ENCODE assay signal across 9 cellular contexts in genomic region chr19:13848811-13849241, GRCh38. TPM values are rescaled to one million over a fixed set of nuclear protein-coding genes. Genes with fewer than 3 reads are reported as not detected.
DNase-seq lines count a peak whose midpoint lies in the region; ATAC-seq and TF ChIP-seq lines count a peak whose summit lies in the region.
"Had no signal": no experiment of that assay in that cellular context is flagged by ENCODE, and none has a peak within 500 bp of the region (broad histone marks: within the 10 kb centered on the region; RNA-seq: fewer than 3 reads in every experiment).

No MANE protein-coding gene starts in this region.

- H3K27me3 ChIP-seq in right cardiac atrium (ENCODE audit: control insufficient read depth, insufficient read depth), result no peaks in the 10 kb centered on the region
- H3K27me3 ChIP-seq in smooth muscle cell (ENCODE audit: low read depth), result no peaks in the 10 kb centered on the region
- H3K27me3 ChIP-seq in MG63, result no peaks in the 10 kb centered on the region

- POLR2A ChIA-PET in HEK293 (lab: Yijun Ruan, JAX), result interaction anchor here (0.6 to 1.6 kb wide), 2 partner anchors 54 to 569 kb away, joined by 4 read pairs; partner anchors contain the start of gene ZSWIM4
- POLR2A ChIA-PET in activated CD4-positive, alpha-beta memory T cell treated with anti-CD3 and anti-CD28 coated beads for 36 hours (lab: Charles Lee), result interaction anchor here (3.3 to 6.6 kb wide), 2 partner anchors 11 to 13 kb away, joined by 26 to 80 read pairs; no protein-coding TSS in a partner anchor

- peak overlapping the region; percentile 14 for H3K4me3 Mint-ChIP-seq in activated CD4-positive, alpha-beta memory T cell treated with anti-CD3 and anti-CD28 coated beads for 36 hours

- no peaks in the 10 kb centered on the region for H3K9me3 Mint-ChIP-seq in activated CD4-positive, alpha-beta memory T cell treated with anti-CD3 and anti-CD28 coated beads for 36 hours

- H3K79me2 ChIP-seq in smooth muscle cell (ENCODE audit: low read depth), result no peaks in the 10 kb centered on the region

- H2AFZ ChIP-seq in smooth muscle cell (ENCODE audit: low read depth), result no peak overlapping the region

- peaks cover 68% of the 10 kb centered on the region for H3F3A ChIP-seq in smooth muscle cell (ENCODE audit: low read depth)

- no peak for TF ChIP-seq CTCF in HEK293 (tag by site-specific recombination; IDR thresholded peaks at IDR 0.05)
- TF ChIP-seq CTCF in smooth muscle cell (IDR thresholded peaks at IDR 0.05; ENCODE audit: borderline replicate concordance, insufficient read depth, poor library complexity, severe bottlenecking), result no peak

- intact Hi-C loops in activated CD4-positive, alpha-beta memory T cell treated with anti-CD3 and anti-CD28 coated beads for 36 hours (cut with micrococcal nuclease), result loop anchor here (5.0 to 10.0 kb wide), 2 partner anchors 676 to 1057 kb away; partner anchors contain the start of genes JUNB and TECR
- intact Hi-C loops in right cardiac atrium (cut with DNase I), result no loop called here

- ATAC-seq in right cardiac atrium (no peak), HG02642 (IDR thresholded peaks at IDR 0.05; ENCODE audit: poor library complexity, unreplicated experiment) (no peak)

- H3K9ac ChIP-seq in smooth muscle cell (ENCODE audit: low read depth), result peak overlapping the region; percentile 100

- H3K4me1 ChIP-seq in HEK293 (ENCODE audit: control insufficient read depth, insufficient read depth, low read length) (peaks cover 24% of the 10 kb centered on the region), right cardiac atrium (ENCODE audit: control insufficient read depth, insufficient read depth, low read length) (peaks cover 13% of the 10 kb centered on the region), smooth muscle cell (ENCODE audit: low read depth) (peaks cover 37% of the 10 kb centered on the region)

- H3K36me3 ChIP-seq in HEK293 (ENCODE audit: control insufficient read depth in 2 of 2, insufficient read depth in 1 of 2, low read length in 2 of 2), result no peaks in the 10 kb centered on the region
- no peaks in the 10 kb centered on the region for H3K36me3 ChIP-seq in smooth muscle cell (ENCODE audit: low read depth)
- H3K36me3 ChIP-seq in MG63, result no peaks in the 10 kb centered on the region

- H3K27ac ChIP-seq in HEK293 (ENCODE audit: extremely low read depth, low read depth, low read length) (no peak overlapping the region), right cardiac atrium (ENCODE audit: low read length) (peak overlapping the region; percentile 81), smooth muscle cell (ENCODE audit: low read depth) (peak overlapping the region; percentile 100)

- no peaks in the 10 kb centered on the region for H3K36me3 Mint-ChIP-seq in activated CD4-positive, alpha-beta memory T cell treated with anti-CD3 and anti-CD28 coated beads for 36 hours

- H3K27me3 Mint-ChIP-seq in activated CD4-positive, alpha-beta memory T cell treated with anti-CD3 and anti-CD28 coated beads for 36 hours, result no peaks in the 10 kb centered on the region

- no peak overlapping the region for H3K4me2 ChIP-seq in smooth muscle cell

- no peak for TF ChIP-seq POLR2A in erythroblast (IDR thresholded peaks at IDR 0.05; ENCODE audit: low read length)

- CTCF ChIA-PET in HEK293 (lab: Yijun Ruan, JAX), result interaction anchor here (1.1 kb wide), 1 partner anchor 12 kb away, joined by 3 read pairs; no protein-coding TSS in a partner anchor
- CTCF ChIA-PET in activated CD4-positive, alpha-beta memory T cell treated with anti-CD3 and anti-CD28 coated beads for 36 hours (lab: Charles Lee), result interaction anchor here (1.2 to 4.6 kb wide), 3 partner anchors 13 to 53 kb away, joined by 4 to 39 read pairs (median 6); partner anchors contain the start of gene ZSWIM4

- no peaks in the 10 kb centered on the region for H4K20me1 ChIP-seq in smooth muscle cell (ENCODE audit: low read depth)

- peak overlapping the region; percentile 49 for H3K27ac Mint-ChIP-seq in activated CD4-positive, alpha-beta memory T cell treated with anti-CD3 and anti-CD28 coated beads for 36 hours

- 48% methylated on average over 9 of the region's 9 CpGs for WGBS in right cardiac atrium
- WGBS in smooth muscle cell (ENCODE audit: low lambda C conversion rate), result 65% methylated on average over 9 of the region's 9 CpGs

- H3K4me1 Mint-ChIP-seq in activated CD4-positive, alpha-beta memory T cell treated with anti-CD3 and anti-CD28 coated beads for 36 hours (ENCODE audit: low read depth), result peaks cover 53% of the 10 kb centered on the region

- no peak for DNase-seq in activated CD4-positive, alpha-beta memory T cell treated with anti-CD3 and anti-CD28 coated beads for 36 hours
- DNase-seq in right cardiac atrium, result no peak
- DNase-seq in smooth muscle cell (lab: John Stamatoyannopoulos, UW; ENCODE audit: unreplicated experiment), result no peak
- DNase-seq in MG63, result no peak
- no peak for DNase-seq in NCI-H1694 (lab: John Stamatoyannopoulos, UW)
- DNase-seq in erythroblast (lab: John Stamatoyannopoulos, UW), result no peak
- DNase-seq: NCI-H446 treated with DMSO at 0.1 percent for 48 hours had no signal

- H3K4me3 ChIP-seq in HEK293 (ENCODE audit: low read depth, low read length), result no peak overlapping the region
- no peak overlapping the region for H3K4me3 ChIP-seq in right cardiac atrium (ENCODE audit: low read length)
- H3K4me3 ChIP-seq in smooth muscle cell, result no peak overlapping the region
- no peak overlapping the region for H3K4me3 ChIP-seq in MG63

- H3K9me3 ChIP-seq in HEK293 (ENCODE audit: control insufficient read depth, insufficient read depth, low read depth, low read length), result no peaks in the 10 kb centered on the region
- no peaks in the 10 kb centered on the region for H3K9me3 ChIP-seq in right cardiac atrium (ENCODE audit: control insufficient read depth, low read length)
- no peaks in the 10 kb centered on the region for H3K9me3 ChIP-seq in smooth muscle cell (replicated peaks; ENCODE audit: low read depth)
- no peaks in the 10 kb centered on the region for H3K9me3 ChIP-seq in MG63

TF ChIP-seq in HEK293, 187 proteins besides CTCF, POLR2A, EP300 and RAD21 (continues in another document):
- TF ChIP-seq ZNF473 (tag by site-specific recombination; IDR thresholded peaks at IDR 0.05) (no peak), ZSCAN5A (tag by site-specific recombination; IDR thresholded peaks at IDR 0.05) (no peak), ZNF10 (tag by site-specific recombination; IDR thresholded peaks at IDR 0.05) (no peak), ZNF335 (tag by site-specific recombination; conservative IDR thresholded peaks at IDR 0.05) (peak; percentile 66), IKZF3 (tag by site-specific recombination; IDR thresholded peaks at IDR 0.05) (0 out of 2 replicates have a peak, but pooled peaks have one; percentile 55), SP2 (tag by site-specific recombination; IDR thresholded peaks at IDR 0.05) (peak; percentile 29; the same call in 1 of the 2 replicates), ZNF658 (tag by site-specific recombination; IDR thresholded peaks at IDR 0.05) (no peak), ZNF585B (tag by site-specific recombination; IDR thresholded peaks at IDR 0.05) (no peak), WT1 (tag by site-specific recombination; IDR thresholded peaks at IDR 0.05) (no peak), SP7 (tag by site-specific recombination; IDR thresholded peaks at IDR 0.05) (no peak), ZNF416 (tag by site-specific recombination; IDR thresholded peaks at IDR 0.05) (no peak)

RNA-seq across cellular contexts. Expression of gene NANOS3, which starts 28.1 kb away (rescaled TPM):
- 1 to 10 TPM; 1.1 to 2.7 TPM for total RNA-seq in activated CD4-positive, alpha-beta memory T cell treated with anti-CD3 and anti-CD28 coated beads for 36 hours
- total RNA-seq in right cardiac atrium, result 1 to 10 TPM in 2 of 4 donors, under 1 TPM in 1, not detected in 1; 0.86 to 2.1 (median 1.4) TPM
- 1.7 TPM for polyA plus RNA-seq in right cardiac atrium
- not detected in 2 replicates for total RNA-seq in smooth muscle cell
- polyA plus RNA-seq in smooth muscle cell, result 2.7 and 2.8 TPM in 2 replicates
- not detected in 2 replicates for total RNA-seq in MG63 (2014; rRNA removed; shearing (Covaris generic); ENCODE audit: low replicate concordance)

RNA-seq across cellular contexts. Expression of gene ZSWIM4, which starts 53.6 kb away (rescaled TPM):
- total RNA-seq in activated CD4-positive, alpha-beta memory T cell treated with anti-CD3 and anti-CD28 coated beads for 36 hours, result 10 to 100 TPM in 1 of 2 experiments, 1 to 10 TPM in 1; 9.2 to 10.2 TPM
- total RNA-seq in right cardiac atrium, result 1 to 10 TPM; 3.4 to 6.4 (median 3.5) TPM
- 2.3 TPM for polyA plus RNA-seq in right cardiac atrium
- 3.0 and 4.7 TPM in 2 replicates for total RNA-seq in smooth muscle cell
- 5.8 and 8.2 TPM in 2 replicates for polyA plus RNA-seq in smooth muscle cell
- total RNA-seq in MG63 (2014; rRNA removed; shearing (Covaris generic); ENCODE audit: low replicate concordance), result 4.8 and 7.9 TPM in 2 replicates

RNA-seq across cellular contexts. Expression of gene BRME1, which starts 57.1 kb away (rescaled TPM):
- 1 to 10 TPM; 7.7 to 9.0 TPM for total RNA-seq in activated CD4-positive, alpha-beta memory T cell treated with anti-CD3 and anti-CD28 coated beads for 36 hours
- total RNA-seq in right cardiac atrium (1 to 10 TPM in 1 of 4 donors, under 1 TPM in 3; 0.40 to 1.2 (median 0.80) TPM), smooth muscle cell (0.72 and 1.2 TPM in 2 replicates)
- polyA plus RNA-seq in right cardiac atrium (0.48 TPM), smooth muscle cell (2.2 and 3.3 TPM in 2 replicates)
- total RNA-seq in MG63 (2014; rRNA removed; shearing (Covaris generic); ENCODE audit: low replicate concordance), result 5.1 and 8.4 TPM in 2 replicates

RNA-seq across cellular contexts. Expression of gene CC2D1A, which starts 57.2 kb away (rescaled TPM):
- 10 to 100 TPM; 25.8 to 31.0 TPM for total RNA-seq in activated CD4-positive, alpha-beta memory T cell treated with anti-CD3 and anti-CD28 coated beads for 36 hours
- total RNA-seq in right cardiac atrium, result 10 to 100 TPM; 21.6 to 26.2 (median 22.3) TPM
- polyA plus RNA-seq in right cardiac atrium, result 22.9 TPM
- 8.0 and 9.5 TPM in 2 replicates for total RNA-seq in smooth muscle cell
- polyA plus RNA-seq in smooth muscle cell, result 26.3 and 28.0 TPM in 2 replicates
- total RNA-seq in MG63 (2014; rRNA removed; shearing (Covaris generic); ENCODE audit: low replicate concordance), result 26.2 and 27.3 TPM in 2 replicates
